Comparison of ENCODE assay signal across 14 cellular contexts in the genomic region with DNA sequence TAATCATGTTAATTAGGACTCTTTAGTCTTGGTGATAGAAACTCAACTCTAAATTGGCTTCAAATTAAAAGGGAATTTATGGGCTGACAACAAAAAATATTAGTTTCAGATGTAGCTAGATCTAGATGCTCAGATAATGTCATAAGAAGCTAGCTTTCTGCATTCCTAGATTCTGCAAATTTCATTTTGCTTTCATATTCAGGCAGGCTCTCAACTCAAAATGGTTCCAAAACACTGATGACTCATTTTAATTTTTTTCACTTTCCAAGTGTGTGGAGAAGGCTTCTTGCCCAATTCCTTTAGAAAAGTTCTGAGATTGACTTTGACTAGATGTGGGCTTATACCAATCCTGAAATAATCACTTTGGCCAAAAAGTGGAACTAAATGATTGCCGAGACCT.
DNase-seq lines count a peak whose midpoint lies in the region; ATAC-seq and TF ChIP-seq lines count a peak whose summit lies in the region.
"Had no signal": no experiment of that assay in that cellular context is flagged by ENCODE, and none has a peak within 500 bp of the region (broad histone marks: within the 10 kb centered on the region; RNA-seq: fewer than 3 reads in every experiment).

No MANE protein-coding gene starts in this region.

- H3K36me3 ChIP-seq in effector memory CD4-positive, alpha-beta T cell (ENCODE audit: control insufficient read depth, insufficient read depth, low read length), result no peaks in the 10 kb centered on the region

- in situ Hi-C loops in KBM-7 (cut with MboI; ENCODE audit: low pct_unique_long_range_greater_than_20kb, low sequenced_read_pairs), result no loop called here

- H3K4me3 ChIP-seq in effector memory CD4-positive, alpha-beta T cell (ENCODE audit: insufficient read depth, low read depth, low read length, poor library complexity, severe bottlenecking), result no peak overlapping the region
- H3K4me3 ChIP-seq: lung had no signal

- TF ChIP-seq CTCF in AG09319 (IDR thresholded peaks at IDR 0.05; ENCODE audit: low read depth, low read length), result no peak

- intact Hi-C loops in posterior cingulate gyrus (cut with DNase I), result no loop called here

- DNase-seq in AG09319 (ENCODE audit: extremely low read depth, low read depth), result peak; percentile 5
- DNase-seq in NOMO-1 treated with DMSO at 0.1 percent for 48 hours (lab: John Stamatoyannopoulos, UW; ENCODE audit: unreplicated experiment), result peak; percentile 61
- no peak for DNase-seq in effector CD4-positive, alpha-beta T cell
- DNase-seq in effector memory CD4-positive, alpha-beta T cell, result no peak
- DNase-seq in KBM-7, result no peak
- no peak for DNase-seq in posterior cingulate gyrus
- DNase-seq: activated naive CD4-positive, alpha-beta T cell treated with anti-CD3 and anti-CD28 coated beads, Interleukin-2, amount 10 ng/mL, durations not matched to agents 7 days and 5 days; IMR-90; NK-92 treated with Interleukin-12 subunit alpha and Interleukin-12 subunit beta, amount 100 ng/mL, for 24 hours had no signal

- H3K27ac ChIP-seq in effector memory CD4-positive, alpha-beta T cell (ENCODE audit: insufficient read depth, low read length, poor library complexity, severe bottlenecking), result no peak overlapping the region
- H3K27ac ChIP-seq: epithelial cell of prostate had no signal

- peak; percentile 60 for ATAC-seq in GM19324 (IDR thresholded peaks at IDR 0.05; ENCODE audit: low FRiP score, unreplicated experiment)
- peak; percentile 64 for ATAC-seq in HG03039 (IDR thresholded peaks at IDR 0.05; ENCODE audit: unreplicated experiment)
- ATAC-seq: stimulated activated memory B cell treated with anti-CD40 and anti-IgM and Interleukin-4, amounts not matched to agents 10 μg/mL and 1 μg/mL and 100 μg/mL, for 72 hours had no signal

- H3K27me3 ChIP-seq in effector memory CD4-positive, alpha-beta T cell (replicated peaks; ENCODE audit: control insufficient read depth, insufficient read depth, low read length, poor library complexity, severe bottlenecking), result no peaks in the 10 kb centered on the region

- H3K4me1 ChIP-seq in effector memory CD4-positive, alpha-beta T cell (ENCODE audit: control insufficient read depth, insufficient read depth, low read length, poor library complexity, severe bottlenecking), result no peaks in the 10 kb centered on the region

- H3K9me3 ChIP-seq in effector memory CD4-positive, alpha-beta T cell (ENCODE audit: control insufficient read depth, low read length), result no peaks in the 10 kb centered on the region

Comparison
In these comparisons a context has a peak if more than half of its experiments do, and no peak if none do; other contexts are left out.
1. DNase-seq: peak in AG09319 (single experiment) and NOMO-1 treated with DMSO at 0.1 percent for 48 hours (single experiment); none in effector CD4-positive, alpha-beta T cell (single experiment), effector memory CD4-positive, alpha-beta T cell (0 of 3), KBM-7 (single experiment) and posterior cingulate gyrus (0 of 10).